In genomic region chr10:23342213-23342884, GRCh38 we compare ENCODE assay signal across 1 cellular context.
TF ChIP-seq lines count a peak whose summit lies in the region.

No MANE protein-coding gene starts in this region.

TF ChIP-seq in WTC11, 78 proteins besides CTCF, POLR2A, EP300 and RAD21 (continued from another document):
- no peak for TF ChIP-seq ATF2 (CRISPR knock-in tag; IDR thresholded peaks at IDR 0.05; ENCODE audit: borderline replicate concordance, low read depth)
- no peak for TF ChIP-seq MLX (CRISPR knock-in tag; IDR thresholded peaks at IDR 0.05)
- no peak for TF ChIP-seq TEAD4 (CRISPR knock-in tag; IDR thresholded peaks at IDR 0.05)
- TF ChIP-seq ZNF121 (CRISPR knock-in tag; IDR thresholded peaks at IDR 0.05), result no peak
- TF ChIP-seq ZNF532 (CRISPR knock-in tag; IDR thresholded peaks at IDR 0.05; ENCODE audit: borderline replicate concordance), result no peak
- TF ChIP-seq ZNF396 (CRISPR knock-in tag; IDR thresholded peaks at IDR 0.05; ENCODE audit: borderline replicate concordance), result no peak
- TF ChIP-seq USF2 (CRISPR knock-in tag; IDR thresholded peaks at IDR 0.05), result no peak
- no peak for TF ChIP-seq ZNF512 (CRISPR knock-in tag; IDR thresholded peaks at IDR 0.05; ENCODE audit: borderline replicate concordance)
- no peak for TF ChIP-seq TCF7 (CRISPR knock-in tag; IDR thresholded peaks at IDR 0.05; ENCODE audit: low read depth)
